Comparison of ENCODE assay signal across 7 cellular contexts in the genomic region with DNA sequence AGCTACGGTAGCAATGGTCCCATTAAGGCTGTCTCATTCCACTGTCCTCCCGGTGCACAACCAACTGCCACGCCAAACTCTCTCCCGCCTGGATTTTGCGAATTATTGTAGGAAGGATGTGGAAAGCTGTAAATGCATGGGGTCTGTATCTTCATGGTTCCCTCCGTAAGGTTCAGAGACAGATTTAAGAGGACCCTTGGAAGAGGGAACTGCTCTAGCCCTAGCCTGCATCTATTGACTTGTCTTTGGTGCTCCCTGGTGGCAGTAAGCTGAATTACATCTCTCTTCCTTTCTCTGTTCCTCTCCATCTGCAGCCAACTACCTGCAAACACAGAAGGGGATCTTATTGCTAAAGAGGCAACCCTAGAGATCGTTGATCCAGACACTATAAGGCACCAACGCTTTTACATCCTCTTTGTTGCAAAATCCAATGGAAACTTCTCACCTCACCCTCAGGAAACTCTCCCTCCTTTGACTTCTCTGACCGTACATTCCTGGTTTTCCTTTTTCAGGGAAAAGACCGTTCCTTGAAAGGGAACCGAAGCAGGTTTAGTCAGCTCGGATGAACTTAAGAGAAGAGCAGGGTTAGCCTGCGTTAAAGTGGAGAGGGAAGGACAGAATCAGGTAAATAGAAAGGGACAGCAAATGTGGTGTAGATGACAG. TPM values are rescaled to one million over a fixed set of nuclear protein-coding genes. Genes with fewer than 3 reads are reported as not detected.
DNase-seq lines count a peak whose midpoint lies in the region; ATAC-seq, FAIRE-seq and TF ChIP-seq lines count a peak whose summit lies in the region.

No MANE protein-coding gene starts in this region.

- peak; percentile 78 to 90 for TF ChIP-seq RAD21 in K562 (CRISPR knock-in tag; conservative IDR thresholded peaks at IDR 0.05 in 1 of 2, IDR thresholded peaks at IDR 0.05 in 1 of 2)

- POLR2A ChIA-PET in HEK293 (lab: Yijun Ruan, JAX) (interaction anchor here (1.0 kb wide), 1 partner anchor 276 kb away, joined by 3 read pairs; no protein-coding TSS in a partner anchor), K562 (lab: Yijun Ruan, JAX) (no interaction called here)

- in situ Hi-C loops in K562 (cut with MboI): no loop called here

- no peak overlapping the region for H3K4me3 ChIP-seq in HEK293 (ENCODE audit: low read depth, low read length)
- H3K4me3 ChIP-seq in K562: no peak overlapping the region

- H3K36me3 ChIP-seq in HEK293 (ENCODE audit: control insufficient read depth in 2 of 2, insufficient read depth in 1 of 2, low read length in 2 of 2) (no peaks in the 10 kb centered on the region), K562 (ENCODE audit: control insufficient read depth, insufficient read depth, low read length) (no peaks in the 10 kb centered on the region)

- TF ChIP-seq CTCF in GM10266 (IDR thresholded peaks at IDR 0.05; ENCODE audit: control insufficient read depth, insufficient read depth, low read depth, missing control alignments) (peak; percentile 85), HEK293 (tag by site-specific recombination; IDR thresholded peaks at IDR 0.05) (peak; percentile 78), K562 (IDR thresholded peaks at IDR 0.05 in 2 of 3, conservative IDR thresholded peaks at IDR 0.05 in 1 of 3; ENCODE audit: insufficient read depth in 2 of 3, low read depth in 1 of 3, low read length in 3 of 3) (peak; percentile 67 to 86 (median 81))

- H3K4me2 ChIP-seq in K562 (ENCODE audit: insufficient read depth, low read length): no peak overlapping the region

- no peaks in the 10 kb centered on the region for H4K20me1 ChIP-seq in K562 (replicated peaks; ENCODE audit: control insufficient read depth, insufficient read depth, low read length)

- peak; percentile 97 for FAIRE-seq in K562 (lab: Jason Lieb, UNC)

- H3K79me2 ChIP-seq in K562 (ENCODE audit: control insufficient read depth, insufficient read depth, low read length): no peaks in the 10 kb centered on the region

- CTCF ChIA-PET in HEK293 (lab: Yijun Ruan, JAX) (interaction anchor here (0.5 to 6.6 kb wide), 50 partner anchors 8 to 1451 kb away, joined by 3 to 147 read pairs (median 4); partner anchors contain the start of genes CAPSL, PRLR and SPEF2), K562 (lab: Yijun Ruan, JAX; ENCODE audit: low intra/inter-chr PET ratio) (interaction anchor here (0.8 to 3.6 kb wide), 3 partner anchors 149 to 1452 kb away, joined by 5 to 33 read pairs (median 5); no protein-coding TSS in a partner anchor)

- ATAC-seq in K562: peak; percentile 90

- H3K27ac ChIP-seq in HEK293 (ENCODE audit: extremely low read depth, low read depth, low read length) (no peak overlapping the region), K562 (ENCODE audit: extremely low read depth, low read depth, low read length) (no peak overlapping the region)

- no peak overlapping the region for H3K9ac ChIP-seq in K562 (ENCODE audit: insufficient read depth in 1 of 2, low read depth in 2 of 2, low read length in 2 of 2)

- peak; percentile 62 for DNase-seq in GM10266 (ENCODE audit: extremely low spot score)
- DNase-seq in NCI-H1694 (lab: John Stamatoyannopoulos, UW): peak; percentile 88
- DNase-seq in T-helper 22 cell (ENCODE audit: low read depth): peak; percentile 8
- DNase-seq in K562 (ENCODE audit: extremely low read depth in 1 of 4, low spot score in 3 of 4): peak; percentile 61 to 79 (median 72)
- DNase-seq in iPS-NIHi11 (ENCODE audit: low spot score): peak; percentile 78
- DNase-seq in stimulated activated CD4-positive, alpha-beta T cell treated with anti-CD3 and anti-CD28 coated beads, Interleukin-1b, Interleukin-23, amount 100 ng/mL, for 48 hours: peak; percentile 61

- TF ChIP-seq EP300 in K562 (IDR thresholded peaks at IDR 0.05; ENCODE audit: low read length): no peak

- H3K9me3 ChIP-seq in HEK293 (ENCODE audit: control insufficient read depth, insufficient read depth, low read depth, low read length) (no peaks in the 10 kb centered on the region), K562 (replicated peaks; ENCODE audit: control insufficient read depth, insufficient read depth, low read depth, low read length) (no peaks in the 10 kb centered on the region)

- peaks cover 0 to 5% of the 10 kb centered on the region in 2 experiments; a peak in 2 of 5 replicates for H3K27me3 ChIP-seq in K562 (ENCODE audit: control insufficient read depth in 2 of 2, insufficient read depth in 2 of 2, low read length in 2 of 2)

- H3K4me1 ChIP-seq in HEK293 (ENCODE audit: control insufficient read depth, insufficient read depth, low read length) (peaks cover 4% of the 10 kb centered on the region; the same call in 1 of the 2 replicates), K562 (replicated peaks in 1 of 2; ENCODE audit: control insufficient read depth in 2 of 2, insufficient read depth in 2 of 2, low read length in 2 of 2) (no peaks in the 10 kb centered on the region)

- no peak for TF ChIP-seq POLR2A in K562 (conservative IDR thresholded peaks at IDR 0.05)

- H2AFZ ChIP-seq in K562 (ENCODE audit: low read depth, low read length): no peak overlapping the region

- BruUV-seq in K562 (replicated peaks; lab: Mats Ljungman, UMichigan): no TSS peak

- no peaks in the 10 kb centered on the region for H3K9me1 ChIP-seq in K562 (ENCODE audit: control insufficient read depth, insufficient read depth, low read length)

- WGBS in K562 (ENCODE audit: insufficient coverage, low coverage, missing lambda C conversion rate): 7% methylated on average over 13 of the region's 13 CpGs

- intact Hi-C loops in K562 (cut with micrococcal nuclease): loop anchor here (1.0 to 5.0 kb wide), 4 partner anchors 148 to 1454 kb away; no protein-coding TSS in a partner anchor

TF ChIP-seq in HEK293, 187 proteins besides CTCF, POLR2A, EP300 and RAD21:
- TF ChIP-seq ZNF626 (tag by site-specific recombination; IDR thresholded peaks at IDR 0.05): no peak
- peak; percentile 77 for TF ChIP-seq ZBTB48 (tag by site-specific recombination; IDR thresholded peaks at IDR 0.05)
- TF ChIP-seq ZNF654 (tag by site-specific recombination; IDR thresholded peaks at IDR 0.05; ENCODE audit: low read depth): peak; percentile 88

TF ChIP-seq in K562, 482 proteins besides CTCF, POLR2A, EP300 and RAD21:
- TF ChIP-seq SMC3 (conservative IDR thresholded peaks at IDR 0.05; ENCODE audit: insufficient read depth, low read depth, low read length) (peak; percentile 75), RFX7 (CRISPR knock-in tag; IDR thresholded peaks at IDR 0.05) (no peak), RBM14 (IDR thresholded peaks at IDR 0.05; ENCODE audit: borderline replicate concordance, insufficient read depth, low read depth, low read length) (no peak), SPI1 (IDR thresholded peaks at IDR 0.05; ENCODE audit: borderline replicate concordance, low read depth, low read length) (peak; percentile 70), SMARCC2 (IDR thresholded peaks at IDR 0.05; ENCODE audit: low read depth) (no peak), STAG1 (CRISPR knock-in tag; IDR thresholded peaks at IDR 0.05; ENCODE audit: borderline replicate concordance) (peak; percentile 44; the same call in 1 of the 2 replicates), GTF2E2 (tag; IDR thresholded peaks at IDR 0.05) (no peak), CC2D1A (IDR thresholded peaks at IDR 0.05) (peak; percentile 19; the same call in 1 of the 2 replicates), HDGF (IDR thresholded peaks at IDR 0.05) (no peak)
- TF ChIP-seq, protein P1, sequence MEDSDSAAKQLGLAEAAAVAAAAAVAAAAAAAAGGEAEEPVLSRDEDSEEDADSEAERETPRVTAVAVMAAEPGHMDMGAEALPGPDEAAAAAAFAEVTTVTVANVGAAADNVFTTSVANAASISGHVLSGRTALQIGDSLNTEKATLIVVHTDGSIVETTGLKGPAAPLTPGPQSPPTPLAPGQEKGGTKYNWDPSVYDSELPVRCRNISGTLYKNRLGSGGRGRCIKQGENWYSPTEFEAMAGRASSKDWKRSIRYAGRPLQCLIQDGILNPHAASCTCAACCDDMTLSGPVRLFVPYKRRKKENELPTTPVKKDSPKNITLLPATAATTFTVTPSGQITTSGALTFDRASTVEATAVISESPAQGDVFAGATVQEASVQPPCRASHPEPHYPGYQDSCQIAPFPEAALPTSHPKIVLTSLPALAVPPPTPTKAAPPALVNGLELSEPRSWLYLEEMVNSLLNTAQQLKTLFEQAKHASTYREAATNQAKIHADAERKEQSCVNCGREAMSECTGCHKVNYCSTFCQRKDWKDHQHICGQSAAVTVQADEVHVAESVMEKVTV (CRISPR knock-in tag; IDR thresholded peaks at IDR 0.05): peak; percentile 56; the same call in 1 of the 2 replicates
TF ChIP-seq in K562: peak in this region for 5.

RNA-seq across cellular contexts. Expression of gene CAPSL, which starts 11.9 kb away (rescaled TPM):
- not detected in 2 replicates for total RNA-seq in K562 (2011; cell fraction: chromatin; rRNA removed; ENCODE audit: low replicate concordance)
- not detected in 2 replicates for total RNA-seq in K562 (2011; cell fraction: nucleolus; rRNA removed)
- total RNA-seq in K562 (2011; cell fraction: nucleoplasm; rRNA removed): not detected in 2 replicates
- total RNA-seq in K562 (2014; rRNA removed): not detected in 2 replicates
- not detected in 2 replicates for total RNA-seq in K562 (2014; rRNA removed; fragmentation: Illumina TruSeq; extraction: Trizol)
- not detected in 2 replicates for total RNA-seq in K562 (2015; rRNA removed; fragmentation: Illumina TruSeq; extraction: Trizol)
- total RNA-seq in K562 (2021): not detected in 2 replicates
- polyA plus RNA-seq in K562 (2011; rRNA removed): not detected in 2 replicates
- polyA plus RNA-seq in K562 (2011; cell fraction: cytosol; rRNA removed): not detected in 2 replicates
- not detected in 2 replicates for polyA plus RNA-seq in K562 (2011; cell fraction: nucleus; rRNA removed)
- polyA plus RNA-seq in K562 (2012): not detected in 2 replicates
- not detected in 2 replicates for polyA plus RNA-seq in K562 (2014; fragmentation: Illumina TruSeq; extraction: Trizol)
- not detected for polyA plus RNA-seq in K562 (2014; fragmentation: Nextera tagmentation; extraction: Ambion mirVana)
- not detected in 2 replicates for polyA plus RNA-seq in K562 (2014; rRNA removed)
- not detected in 2 replicates for polyA minus RNA-seq in K562 (2011; rRNA and poly(A)+ RNA removed)
- not detected in 2 replicates for polyA minus RNA-seq in K562 (2011; cell fraction: cytosol; rRNA and poly(A)+ RNA removed)
- polyA minus RNA-seq in K562 (2011; cell fraction: nucleus; rRNA and poly(A)+ RNA removed): not detected in 2 replicates

Comparison
In these comparisons a context has a peak if more than half of its experiments do, and no peak if none do; other contexts are left out.
1. DNase-seq: peak in every context shown above with its lines; median percentile 88 in NCI-H1694; 78 in iPS-NIHi11; 72 in K562; 62 in GM10266; 61 in stimulated activated CD4-positive, alpha-beta T cell treated with anti-CD3 and anti-CD28 coated beads, Interleukin-1b, Interleukin-23, amount 100 ng/mL, for 48 hours; 8 in T-helper 22 cell.